Comparison of ENCODE assay signal across 8 cellular contexts in genomic region chr6:112202639-112203341, GRCh38. TPM values are rescaled to one million over a fixed set of nuclear protein-coding genes. Genes with fewer than 3 reads are reported as not detected.
DNase-seq lines count a peak whose midpoint lies in the region; ATAC-seq, FAIRE-seq and TF ChIP-seq lines count a peak whose summit lies in the region.

No MANE protein-coding gene starts in this region.

- H3K4me3 ChIP-seq in AG10803 (ENCODE audit: low read length) (no peak overlapping the region), fibroblast of the aortic adventitia (ENCODE audit: low read depth, low read length) (no peak overlapping the region)

- DNase-seq in AG10803 (ENCODE audit: low read depth) (peak; percentile 35), LHCN-M2 (ENCODE audit: low read depth) (peak; percentile 72), fibroblast of the aortic adventitia (ENCODE audit: low read depth) (peak; percentile 27), Kasumi-1 (lab: John Stamatoyannopoulos, UW) (no peak), GM12892 (ENCODE audit: insufficient read length) (no peak)
- no peak for DNase-seq in activated CD4-positive, alpha-beta T cell treated with anti-CD3 and anti-CD28 coated beads, Interleukin-2, amount 50 U/mL, for 1 hour
- no peak for DNase-seq in activated CD4-positive, alpha-beta T cell treated with anti-CD3 and anti-CD28 coated beads, Interleukin-2, amount 50 U/mL, for 4 hours

- TF ChIP-seq CTCF in AG10803 (conservative IDR thresholded peaks at IDR 0.05; ENCODE audit: low read length), result no peak
- no peak for TF ChIP-seq CTCF in fibroblast of the aortic adventitia (IDR thresholded peaks at IDR 0.05; ENCODE audit: insufficient read depth, low read length)

- no peak for TF ChIP-seq POLR2A in GM12892 (IDR thresholded peaks at IDR 0.05; ENCODE audit: low read depth, low read length)

- FAIRE-seq in GM12892 (lab: Jason Lieb, UNC), result no peak

- ATAC-seq in GM21381 (IDR thresholded peaks at IDR 0.05; ENCODE audit: unreplicated experiment), result peak; percentile 85

RNA-seq across cellular contexts. Expression of gene LAMA4, which starts 51.6 kb away (rescaled TPM):
- total RNA-seq in LHCN-M2 (2014; rRNA removed), result 6.5 and 6.8 TPM in 2 replicates
- 0.16 TPM for polyA plus RNA-seq in LHCN-M2 (2012)
- total RNA-seq in fibroblast of the aortic adventitia (ENCODE audit: low replicate concordance), result 306 and 904 TPM in 2 replicates
- polyA plus RNA-seq in GM12892 (2012; ENCODE audit: missing spikeins), result not detected

Comparison
In these comparisons a context has a peak if more than half of its experiments do, and no peak if none do; other contexts are left out.
1. DNase-seq: peak in AG10803 (single experiment), LHCN-M2 (single experiment) and fibroblast of the aortic adventitia (single experiment); none in Kasumi-1 (0 of 2), GM12892 (single experiment), activated CD4-positive, alpha-beta T cell treated with anti-CD3 and anti-CD28 coated beads, Interleukin-2, amount 50 U/mL, for 1 hour (single experiment) and activated CD4-positive, alpha-beta T cell treated with anti-CD3 and anti-CD28 coated beads, Interleukin-2, amount 50 U/mL, for 4 hours (0 of 2).
2. RNA of gene LAMA4, which starts 51.6 kb away (total RNA-seq): 306 to 904 TPM in fibroblast of the aortic adventitia; 6.5 to 6.8 TPM in LHCN-M2; every median in the first group is over 10 times any median in the second.